1 cellular context compared by ENCODE assay signal in the genomic region with DNA sequence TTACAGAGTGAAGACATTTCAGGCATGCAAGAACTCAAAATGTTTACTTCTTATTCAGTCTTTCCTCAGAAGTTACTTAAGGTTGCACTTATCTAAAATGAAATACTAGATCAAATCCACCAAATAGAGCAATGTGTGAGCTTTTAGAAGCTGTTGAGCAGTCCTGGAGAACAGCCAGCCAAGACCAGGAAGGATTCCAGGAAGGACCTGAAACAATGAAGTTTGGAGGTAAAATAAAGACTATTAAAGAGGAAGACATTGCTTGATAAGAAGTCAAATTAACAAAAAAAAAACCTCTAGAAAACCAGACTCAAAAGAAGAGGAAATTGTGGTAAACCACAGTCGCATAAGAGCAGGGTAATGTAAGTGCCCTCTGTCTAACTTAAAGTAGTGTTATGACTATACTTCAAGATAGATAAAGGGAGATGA.
TF ChIP-seq lines count a peak whose summit lies in the region.

No MANE protein-coding gene starts in this region.

TF ChIP-seq in SK-N-SH, 30 proteins besides CTCF, POLR2A, EP300 and RAD21 (continued from another document):
- TF ChIP-seq REST (IDR thresholded peaks at IDR 0.05; ENCODE audit: low read depth, low read length) (no peak), USF2 (IDR thresholded peaks at IDR 0.05; ENCODE audit: borderline replicate concordance, low read depth, low read length) (no peak), RXRA (IDR thresholded peaks at IDR 0.05; ENCODE audit: borderline replicate concordance, low read depth) (peak; percentile 52; the same call in 1 of the 2 replicates), MXI1 (IDR thresholded peaks at IDR 0.05; ENCODE audit: low read depth, low read length) (no peak), NFIC (IDR thresholded peaks at IDR 0.05; ENCODE audit: borderline replicate concordance) (peak; percentile 75; the same call in 1 of the 2 replicates), TAF1 (IDR thresholded peaks at IDR 0.05; ENCODE audit: borderline replicate concordance, low read depth, low read length) (no peak), MEF2A (IDR thresholded peaks at IDR 0.05; ENCODE audit: borderline replicate concordance, low read depth) (no peak), ELF1 (IDR thresholded peaks at IDR 0.05) (no peak), FOXM1 (IDR thresholded peaks at IDR 0.05; ENCODE audit: low read depth) (no peak)
- TF ChIP-seq, protein P1, sequence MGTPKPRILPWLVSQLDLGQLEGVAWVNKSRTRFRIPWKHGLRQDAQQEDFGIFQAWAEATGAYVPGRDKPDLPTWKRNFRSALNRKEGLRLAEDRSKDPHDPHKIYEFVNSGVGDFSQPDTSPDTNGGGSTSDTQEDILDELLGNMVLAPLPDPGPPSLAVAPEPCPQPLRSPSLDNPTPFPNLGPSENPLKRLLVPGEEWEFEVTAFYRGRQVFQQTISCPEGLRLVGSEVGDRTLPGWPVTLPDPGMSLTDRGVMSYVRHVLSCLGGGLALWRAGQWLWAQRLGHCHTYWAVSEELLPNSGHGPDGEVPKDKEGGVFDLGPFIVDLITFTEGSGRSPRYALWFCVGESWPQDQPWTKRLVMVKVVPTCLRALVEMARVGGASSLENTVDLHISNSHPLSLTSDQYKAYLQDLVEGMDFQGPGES (IDR thresholded peaks at IDR 0.05; ENCODE audit: low read depth, low read length) = no peak
